In genomic region chr4:13527983-13528822, GRCh38 we compare ENCODE assay signal across 8 cellular contexts. TPM values are rescaled to one million over a fixed set of nuclear protein-coding genes. Genes with fewer than 3 reads are reported as not detected.
DNase-seq lines count a peak whose midpoint lies in the region; ATAC-seq, FAIRE-seq and TF ChIP-seq lines count a peak whose summit lies in the region.

No MANE protein-coding gene starts in this region.

- H3K27ac ChIP-seq in HepG2 (ENCODE audit: extremely low read length, insufficient read depth, low read length), result no peak overlapping the region
- H3K27ac ChIP-seq in right lobe of liver, result no peak overlapping the region
- H3K27ac ChIP-seq in lower lobe of right lung, result no peak overlapping the region
- H3K27ac ChIP-seq in stomach, result no peak overlapping the region

- CTCF ChIA-PET in HepG2 (lab: Yijun Ruan, JAX; ENCODE audit: low intra/inter-chr PET ratio, low total read pairs), result no interaction called here

- H3K4me3 ChIP-seq in HepG2 (replicated peaks in 1 of 3; ENCODE audit: insufficient read depth in 1 of 3, low read depth in 2 of 3, low read length in 3 of 3) (no peak overlapping the region), right lobe of liver (no peak overlapping the region), lower lobe of right lung (no peak overlapping the region), stomach (peak overlapping the region in 1 of 4 donors; percentile 1)

- TF ChIP-seq CTCF in HepG2 (CRISPR knock-in tag; IDR thresholded peaks at IDR 0.05), result no peak
- TF ChIP-seq CTCF in right lobe of liver (IDR thresholded peaks at IDR 0.05), result no peak
- no peak for TF ChIP-seq CTCF in lower lobe of right lung (IDR thresholded peaks at IDR 0.05)
- no peak for TF ChIP-seq CTCF in stomach (IDR thresholded peaks at IDR 0.05)

- H3K9me3 ChIP-seq in HepG2 (ENCODE audit: low read length) (no peaks in the 10 kb centered on the region), right lobe of liver (no peaks in the 10 kb centered on the region), lower lobe of right lung (peaks cover 9% of the 10 kb centered on the region), stomach (peaks cover 17 to 23% (median 19%) of the 10 kb centered on the region in 4 donors)

- H3K4me1 ChIP-seq in HepG2 (ENCODE audit: insufficient read depth, low read length) (no peaks in the 10 kb centered on the region), right lobe of liver (peaks cover 0 to 5% (median 0%) of the 10 kb centered on the region in 4 donors), lower lobe of right lung (peaks cover 16% of the 10 kb centered on the region), stomach (peaks cover 0 to 39% (median 16%) of the 10 kb centered on the region in 4 donors)

- ATAC-seq in HepG2, result no peak
- no peak for ATAC-seq in right lobe of liver
- peak; percentile 82 for ATAC-seq in HG02840 (IDR thresholded peaks at IDR 0.05; ENCODE audit: low FRiP score, unreplicated experiment)
- ATAC-seq in lower lobe of right lung, result peak; percentile 29 to 52

- TF ChIP-seq RAD21 in HepG2 (CRISPR knock-in tag; IDR thresholded peaks at IDR 0.05), result no peak

- H3K4me2 ChIP-seq in HepG2 (ENCODE audit: low read depth, low read length), result no peak overlapping the region

- H3K27me3 ChIP-seq in HepG2 (ENCODE audit: control insufficient read depth in 1 of 2, insufficient read depth in 2 of 2, low read length in 2 of 2), result peaks cover 9 to 80% of the 10 kb centered on the region in 2 experiments
- H3K27me3 ChIP-seq in right lobe of liver, result peaks cover 8 to 45% of the 10 kb centered on the region in 2 donors
- H3K27me3 ChIP-seq in lower lobe of right lung (ENCODE audit: low read depth), result peaks cover 98% of the 10 kb centered on the region
- peaks cover 36 to 100% (median 99%) of the 10 kb centered on the region in 3 donors for H3K27me3 ChIP-seq in stomach

- WGBS in HepG2 (ENCODE audit: low lambda C conversion rate), result 38% methylated on average over 30 of the region's 35 CpGs
- WGBS in right lobe of liver (ENCODE audit: insufficient coverage, low coverage, low lambda C conversion rate, missing lambda C conversion rate), result 5% methylated on average over 17 of the region's 35 CpGs
- WGBS in stomach, 5 donors, result 3 to 8% (median 7%) methylated on average over 28 to 35 of the region's 35 CpGs

- in situ Hi-C loops in HepG2 (cut with HindIII; ENCODE audit: extremely low pct_ligation_motif_present, low pct_unique_long_range_greater_than_20kb), result no loop called here

- TF ChIP-seq POLR2A in HepG2 (IDR thresholded peaks at IDR 0.05; ENCODE audit: insufficient read depth in 1 of 2, low read depth in 2 of 2, low read length in 2 of 2), result no peak
- no peak for TF ChIP-seq POLR2A in right lobe of liver (IDR thresholded peaks at IDR 0.05)
- TF ChIP-seq POLR2A in stomach (IDR thresholded peaks at IDR 0.05), result no peak

- H3K79me2 ChIP-seq in HepG2 (ENCODE audit: insufficient read depth, low read length), result no peaks in the 10 kb centered on the region

- POLR2A ChIA-PET in HepG2 (lab: Yijun Ruan, JAX), result no interaction called here

- no peak for DNase-seq in HepG2 (ENCODE audit: low spot score)
- no peak for DNase-seq in right lobe of liver
- DNase-seq in NOMO-1 (lab: John Stamatoyannopoulos, UW; ENCODE audit: unreplicated experiment in 2 of 2), result peak; percentile 71 to 80
- no peak for DNase-seq in lower lobe of right lung
- DNase-seq in stomach, result no peak
- DNase-seq in posterior cingulate gyrus, result no peak
- DNase-seq in NCI-H82 (lab: John Stamatoyannopoulos, UW), result no peak

- no peak overlapping the region for H3K9ac ChIP-seq in HepG2 (ENCODE audit: insufficient read depth, low read depth, low read length)

- no peaks in the 10 kb centered on the region for H3K36me3 ChIP-seq in HepG2 (replicated peaks in 1 of 2; ENCODE audit: control insufficient read depth in 1 of 2, insufficient read depth in 2 of 2, low read length in 2 of 2)
- no peaks in the 10 kb centered on the region for H3K36me3 ChIP-seq in right lobe of liver
- H3K36me3 ChIP-seq in lower lobe of right lung, result no peaks in the 10 kb centered on the region
- H3K36me3 ChIP-seq in stomach, result no peaks in the 10 kb centered on the region

- no peak for FAIRE-seq in HepG2 (lab: Jason Lieb, UNC)

- intact Hi-C loops in HepG2 (cut with micrococcal nuclease; ENCODE audit: unreplicated experiment) (no loop called here), right lobe of liver (cut with DNase I) (no loop called here), lower lobe of right lung (cut with DNase I) (no loop called here), stomach (cut with DNase I; ENCODE audit: low total_unique reads) (no loop called here), posterior cingulate gyrus (cut with DNase I) (no loop called here)

- no peaks in the 10 kb centered on the region for H4K20me1 ChIP-seq in HepG2 (ENCODE audit: insufficient read depth, low read length)

- BruUV-seq in HepG2 (replicated peaks; lab: Mats Ljungman, UMichigan), result no TSS peak

- TF ChIP-seq EP300 in HepG2 (IDR thresholded peaks at IDR 0.05; ENCODE audit: low read depth in 2 of 2, low read length in 2 of 2) (no peak), HepG2 (CRISPR knock-in tag; IDR thresholded peaks at IDR 0.05; ENCODE audit: borderline replicate concordance) (no peak), stomach (IDR thresholded peaks at IDR 0.05) (no peak)

- no peak overlapping the region for H2AFZ ChIP-seq in HepG2 (ENCODE audit: low read length)

TF ChIP-seq in HepG2, 621 proteins besides CTCF, POLR2A, EP300 and RAD21:
- TF ChIP-seq TSC22D2 (CRISPR knock-in tag; IDR thresholded peaks at IDR 0.05; ENCODE audit: borderline replicate concordance) (no peak), CEBPB (IDR thresholded peaks at IDR 0.05; ENCODE audit: borderline replicate concordance, low read depth, low read length) (peak; percentile 12; the same call in 1 of the 2 replicates)

RNA-seq across cellular contexts. Expression of gene NKX3-2, which starts 16.1 kb away (rescaled TPM):
- 0.07 and 0.13 TPM in 2 replicates for total RNA-seq in HepG2 (2016; rRNA removed; fragmentation: Illumina TruSeq; extraction: Trizol)
- not detected in 2 replicates for total RNA-seq in HepG2 (2016; cell fraction: cytosol; rRNA removed; fragmentation: Illumina TruSeq; extraction: Trizol; ENCODE audit: low read depth)
- total RNA-seq in HepG2 (2016; cell fraction: insoluble cytoplasmic fraction; rRNA removed; fragmentation: Illumina TruSeq; extraction: Trizol), result 0.22 TPM in 1 of 2 replicates, not detected in the other
- total RNA-seq in HepG2 (2016; cell fraction: membrane; rRNA removed; fragmentation: Illumina TruSeq; extraction: Trizol), result 0.06 and 0.07 TPM in 2 replicates
- total RNA-seq in HepG2 (2016; cell fraction: nucleus; rRNA removed; fragmentation: Illumina TruSeq; extraction: Trizol), result 0.16 TPM in 1 of 2 replicates, not detected in the other
- 0.07 and 0.12 TPM in 2 replicates for polyA plus RNA-seq in HepG2 (2011; rRNA removed)
- polyA plus RNA-seq in HepG2 (2011; cell fraction: cytosol; rRNA removed), result 0.05 and 0.08 TPM in 2 replicates
- 0.29 and 0.33 TPM in 2 replicates for polyA plus RNA-seq in HepG2 (2011; cell fraction: nucleus; rRNA removed)
- 0.04 and 0.07 TPM in 2 replicates for polyA plus RNA-seq in HepG2 (2012)
- polyA plus RNA-seq in HepG2 (2016; cell fraction: cytosol; fragmentation: Illumina TruSeq; extraction: Trizol; ENCODE audit: low read depth), result not detected in 2 replicates
- polyA plus RNA-seq in HepG2 (2016; cell fraction: insoluble cytoplasmic fraction; fragmentation: Illumina TruSeq; extraction: Trizol; ENCODE audit: low read depth), result not detected in 2 replicates
- polyA plus RNA-seq in HepG2 (2016; cell fraction: membrane; fragmentation: Illumina TruSeq; extraction: Trizol; ENCODE audit: low read depth), result not detected in 2 replicates
- 0.27 TPM in 1 of 2 replicates, not detected in the other for polyA plus RNA-seq in HepG2 (2016; cell fraction: nucleus; fragmentation: Illumina TruSeq; extraction: Trizol; ENCODE audit: insufficient read depth, low read depth)
- 0.05 and 0.18 TPM in 2 replicates for polyA minus RNA-seq in HepG2 (2011; rRNA and poly(A)+ RNA removed; ENCODE audit: low replicate concordance)
- not detected in 2 replicates for polyA minus RNA-seq in HepG2 (2011; cell fraction: cytosol; rRNA and poly(A)+ RNA removed)
- polyA minus RNA-seq in HepG2 (2011; cell fraction: nucleus; rRNA and poly(A)+ RNA removed), result 0.13 TPM in 1 of 2 replicates, not detected in the other
- total RNA-seq in right lobe of liver, result not detected
- not detected for total RNA-seq in lower lobe of right lung
- 1 to 10 TPM in 2 of 5 donors, under 1 TPM in 1, not detected in 2; 0.14 to 4.6 (median 2.8) TPM for total RNA-seq in stomach
- under 1 TPM; 0.06 to 0.31 (median 0.18) TPM for polyA plus RNA-seq in stomach

RNA-seq across cellular contexts. Expression of gene RAB28, which starts 44.1 kb away (rescaled TPM):
- total RNA-seq in HepG2 (2016; rRNA removed; fragmentation: Illumina TruSeq; extraction: Trizol), result 18.2 and 20.9 TPM in 2 replicates
- total RNA-seq in HepG2 (2016; cell fraction: cytosol; rRNA removed; fragmentation: Illumina TruSeq; extraction: Trizol; ENCODE audit: low read depth), result 10.2 and 13.2 TPM in 2 replicates
- 18.2 and 18.8 TPM in 2 replicates for total RNA-seq in HepG2 (2016; cell fraction: insoluble cytoplasmic fraction; rRNA removed; fragmentation: Illumina TruSeq; extraction: Trizol)
- total RNA-seq in HepG2 (2016; cell fraction: membrane; rRNA removed; fragmentation: Illumina TruSeq; extraction: Trizol), result 23.4 and 23.7 TPM in 2 replicates
- 28.8 and 32.8 TPM in 2 replicates for total RNA-seq in HepG2 (2016; cell fraction: nucleus; rRNA removed; fragmentation: Illumina TruSeq; extraction: Trizol)
- 9.4 and 11.8 TPM in 2 replicates for polyA plus RNA-seq in HepG2 (2011; rRNA removed)
- polyA plus RNA-seq in HepG2 (2011; cell fraction: cytosol; rRNA removed), result 6.1 and 9.1 TPM in 2 replicates
- polyA plus RNA-seq in HepG2 (2011; cell fraction: nucleus; rRNA removed), result 5.8 and 6.3 TPM in 2 replicates
- polyA plus RNA-seq in HepG2 (2012), result 9.1 and 9.7 TPM in 2 replicates
- 10.5 and 11.4 TPM in 2 replicates for polyA plus RNA-seq in HepG2 (2016; cell fraction: cytosol; fragmentation: Illumina TruSeq; extraction: Trizol; ENCODE audit: low read depth)
- polyA plus RNA-seq in HepG2 (2016; cell fraction: insoluble cytoplasmic fraction; fragmentation: Illumina TruSeq; extraction: Trizol; ENCODE audit: low read depth), result 20.2 and 24.7 TPM in 2 replicates
- 17.6 and 17.9 TPM in 2 replicates for polyA plus RNA-seq in HepG2 (2016; cell fraction: membrane; fragmentation: Illumina TruSeq; extraction: Trizol; ENCODE audit: low read depth)
- polyA plus RNA-seq in HepG2 (2016; cell fraction: nucleus; fragmentation: Illumina TruSeq; extraction: Trizol; ENCODE audit: insufficient read depth, low read depth), result 17.4 and 20.1 TPM in 2 replicates
- 6.0 and 7.7 TPM in 2 replicates for polyA minus RNA-seq in HepG2 (2011; rRNA and poly(A)+ RNA removed; ENCODE audit: low replicate concordance)
- polyA minus RNA-seq in HepG2 (2011; cell fraction: cytosol; rRNA and poly(A)+ RNA removed), result 4.1 and 5.9 TPM in 2 replicates
- 39.0 and 45.6 TPM in 2 replicates for polyA minus RNA-seq in HepG2 (2011; cell fraction: nucleus; rRNA and poly(A)+ RNA removed)
- total RNA-seq in right lobe of liver, result 1 to 10 TPM; 3.8 to 5.8 (median 5.1) TPM
- 18.8 TPM for total RNA-seq in lower lobe of right lung
- 10 to 100 TPM in 3 of 5 donors, 1 to 10 TPM in 1, under 1 TPM in 1; 0.29 to 27.2 (median 18.3) TPM for total RNA-seq in stomach
- polyA plus RNA-seq in stomach, result 10 to 100 TPM in 2 of 3 donors, 1 to 10 TPM in 1; 9.2 to 15.6 (median 13.8) TPM

Comparison
In these comparisons a context has a peak if more than half of its experiments do, and no peak if none do; other contexts are left out.
1. ATAC-seq: peak in HG02840 (single experiment) and lower lobe of right lung (2 of 2); none in HepG2 (single experiment) and right lobe of liver (0 of 4).
2. DNase-seq: peak in NOMO-1 (2 of 2); none in HepG2 (single experiment), right lobe of liver (0 of 3), lower lobe of right lung (single experiment), stomach (single experiment), posterior cingulate gyrus (0 of 10) and NCI-H82 (single experiment).